Comparison of ENCODE assay signal across 9 cellular contexts in genomic region chr20:24164360-24164759, GRCh38.
DNase-seq lines count a peak whose midpoint lies in the region; ATAC-seq and TF ChIP-seq lines count a peak whose summit lies in the region.
"Had no signal": no experiment of that assay in that cellular context is flagged by ENCODE, and none has a peak within 500 bp of the region (broad histone marks: within the 10 kb centered on the region; RNA-seq: fewer than 3 reads in every experiment).

No MANE protein-coding gene starts in this region.

- no peaks in the 10 kb centered on the region for H3K4me1 Mint-ChIP-seq in CD8-positive, alpha-beta T cell (ENCODE audit: low read depth)
- H3K4me1 Mint-ChIP-seq in activated CD8-positive, alpha-beta T cell treated with anti-CD3 and anti-CD28 coated beads for 36 hours (ENCODE audit: low read depth): no peaks in the 10 kb centered on the region

- peak; percentile 54 for TF ChIP-seq CTCF in CD8-positive, alpha-beta T cell (IDR thresholded peaks at IDR 0.05)
- TF ChIP-seq CTCF in activated CD8-positive, alpha-beta T cell treated with anti-CD3 and anti-CD28 coated beads for 36 hours (IDR thresholded peaks at IDR 0.05): peak; percentile 59

- no peak overlapping the region for H3K27ac Mint-ChIP-seq in CD8-positive, alpha-beta T cell
- H3K27ac Mint-ChIP-seq in activated CD8-positive, alpha-beta T cell treated with anti-CD3 and anti-CD28 coated beads for 36 hours: no peak overlapping the region

- DNase-seq in CD8-positive, alpha-beta T cell: peak in 4 of 7 experiments; percentile 34 to 64 (median 44)
- DNase-seq in HT-29 (ENCODE audit: low spot score) (peak; percentile 32), left kidney (ENCODE audit: low read depth, low spot score) (peak; percentile 35), CD1c-positive myeloid dendritic cell (ENCODE audit: extremely low spot score) (no peak), DMS153 (lab: John Stamatoyannopoulos, UW) (no peak), NCI-H345 (lab: John Stamatoyannopoulos, UW) (no peak)
- DNase-seq in activated CD8-positive, alpha-beta T cell treated with anti-CD3 and anti-CD28 coated beads for 36 hours: peak; percentile 52
- DNase-seq: substantia nigra had no signal

- H3K9me3 Mint-ChIP-seq in CD8-positive, alpha-beta T cell: no peaks in the 10 kb centered on the region
- no peaks in the 10 kb centered on the region for H3K9me3 Mint-ChIP-seq in activated CD8-positive, alpha-beta T cell treated with anti-CD3 and anti-CD28 coated beads for 36 hours

- H3K4me1 ChIP-seq in CD8-positive, alpha-beta T cell (ENCODE audit: insufficient read depth, low read length): no peaks in the 10 kb centered on the region

- ATAC-seq in CD8-positive, alpha-beta T cell: peak; percentile 29
- no peak for ATAC-seq in activated CD8-positive, alpha-beta T cell treated with anti-CD3 and anti-CD28 coated beads for 36 hours
- no peak for ATAC-seq in GM21526 (IDR thresholded peaks at IDR 0.05; ENCODE audit: low FRiP score, unreplicated experiment)

- no peaks in the 10 kb centered on the region for H3K36me3 ChIP-seq in CD8-positive, alpha-beta T cell (ENCODE audit: insufficient read depth, low read length)

- intact Hi-C loops in CD8-positive, alpha-beta T cell (cut with DNase I, micrococcal nuclease): loop anchor here (1.0 to 10.0 kb wide), 6 partner anchors 62 to 903 kb away; no protein-coding TSS in a partner anchor
- intact Hi-C loops in activated CD8-positive, alpha-beta T cell treated with anti-CD3 and anti-CD28 coated beads for 36 hours (cut with micrococcal nuclease): no loop called here

- H3K27me3 ChIP-seq in CD8-positive, alpha-beta T cell (ENCODE audit: insufficient read depth, low read length): no peaks in the 10 kb centered on the region

- H3K9me3 ChIP-seq in CD8-positive, alpha-beta T cell (ENCODE audit: low read length): no peaks in the 10 kb centered on the region

- CTCF ChIA-PET in CD8-positive, alpha-beta T cell (lab: Charles Lee): interaction anchor here (0.8 to 1.4 kb wide), 3 partner anchors 64 to 230 kb away, joined by 3 to 7 read pairs (median 3); no protein-coding TSS in a partner anchor
- CTCF ChIA-PET in activated CD8-positive, alpha-beta T cell treated with anti-CD3 and anti-CD28 coated beads for 36 hours (lab: Charles Lee): interaction anchor here (1.4 to 2.4 kb wide), 2 partner anchors 66 to 227 kb away, joined by 5 to 13 read pairs; no protein-coding TSS in a partner anchor

- H3K36me3 Mint-ChIP-seq in CD8-positive, alpha-beta T cell: no peaks in the 10 kb centered on the region
- no peaks in the 10 kb centered on the region for H3K36me3 Mint-ChIP-seq in activated CD8-positive, alpha-beta T cell treated with anti-CD3 and anti-CD28 coated beads for 36 hours (ENCODE audit: low read depth)

- H3K27ac ChIP-seq in CD8-positive, alpha-beta T cell (ENCODE audit: low read depth, low read length): no peak overlapping the region

- POLR2A ChIA-PET in CD8-positive, alpha-beta T cell (lab: Charles Lee): no interaction called here
- POLR2A ChIA-PET in activated CD8-positive, alpha-beta T cell treated with anti-CD3 and anti-CD28 coated beads for 36 hours (lab: Charles Lee): no interaction called here

- H3K27me3 Mint-ChIP-seq in CD8-positive, alpha-beta T cell (ENCODE audit: low read depth): no peaks in the 10 kb centered on the region
- H3K27me3 Mint-ChIP-seq in activated CD8-positive, alpha-beta T cell treated with anti-CD3 and anti-CD28 coated beads for 36 hours: no peaks in the 10 kb centered on the region

- no peak overlapping the region for H3K4me3 ChIP-seq in CD8-positive, alpha-beta T cell (ENCODE audit: low read depth, low read length)

- H3K4me3 Mint-ChIP-seq in CD8-positive, alpha-beta T cell: no peak overlapping the region
- H3K4me3 Mint-ChIP-seq in activated CD8-positive, alpha-beta T cell treated with anti-CD3 and anti-CD28 coated beads for 36 hours: no peak overlapping the region

Comparison
In these comparisons a context has a peak if more than half of its experiments do, and no peak if none do; other contexts are left out.
1. DNase-seq: peak in CD8-positive, alpha-beta T cell (4 of 7), HT-29 (single experiment), activated CD8-positive, alpha-beta T cell treated with anti-CD3 and anti-CD28 coated beads for 36 hours (single experiment) and left kidney (single experiment); none in CD1c-positive myeloid dendritic cell (single experiment), DMS153 (single experiment) and NCI-H345 (single experiment).